Comparison of ENCODE assay signal across 9 cellular contexts in genomic region chr9:134165357-134166315, GRCh38. TPM values are rescaled to one million over a fixed set of nuclear protein-coding genes. Genes with fewer than 3 reads are reported as not detected.
DNase-seq lines count a peak whose midpoint lies in the region; ATAC-seq and TF ChIP-seq lines count a peak whose summit lies in the region.
"Had no signal": no experiment of that assay in that cellular context is flagged by ENCODE, and none has a peak within 500 bp of the region (broad histone marks: within the 10 kb centered on the region; RNA-seq: fewer than 3 reads in every experiment).

No MANE protein-coding gene starts in this region.

- no peak for TF ChIP-seq CTCF in psoas muscle (IDR thresholded peaks at IDR 0.05)

- peak; percentile 46 for DNase-seq in Daoy (ENCODE audit: low read depth)
- peak; percentile 33 for DNase-seq in activated CD4-positive, alpha-beta T cell treated with anti-CD3 and anti-CD28 coated beads for 1 hour
- peak; percentile 45 for DNase-seq in dermis blood vessel endothelial cell
- DNase-seq in psoas muscle = peak; percentile 40 to 67
- no peak for DNase-seq in caudate nucleus (lab: John Stamatoyannopoulos, UW)
- DNase-seq in NCI-H748 (lab: John Stamatoyannopoulos, UW; ENCODE audit: unreplicated experiment) = no peak
- DNase-seq: GF-D8 had no signal

- no peaks in the 10 kb centered on the region for H3K36me3 ChIP-seq in psoas muscle (ENCODE audit: insufficient read depth in 1 of 2, low read depth in 1 of 2)

- H3K27ac ChIP-seq in psoas muscle (no peak overlapping the region), caudate nucleus (ENCODE audit: low read depth, low read length) (no peak overlapping the region)

- 36 to 41% (median 38%) methylated on average over 29 of the region's 29 CpGs for WGBS in psoas muscle, 3 donors

- intact Hi-C loops in psoas muscle (cut with DNase I) = no loop called here

- H3K4me1 ChIP-seq in psoas muscle = peaks cover 10% of the 10 kb centered on the region

- no peak for TF ChIP-seq POLR2A in GM18505 (IDR thresholded peaks at IDR 0.05; ENCODE audit: borderline replicate concordance, extremely low read depth, insufficient read depth, insufficient read length)

- H3K9me3 ChIP-seq in psoas muscle = no peaks in the 10 kb centered on the region

- H3K4me3 ChIP-seq in psoas muscle = no peak overlapping the region

- H3K27me3 ChIP-seq in psoas muscle (ENCODE audit: insufficient read depth in 3 of 3, low read length in 2 of 3) = no peaks in the 10 kb centered on the region

- ATAC-seq in psoas muscle (no peak), GM21447 (IDR thresholded peaks at IDR 0.05; ENCODE audit: unreplicated experiment) (no peak), GM18505 (IDR thresholded peaks at IDR 0.05; ENCODE audit: unreplicated experiment) (no peak)

RNA-seq across cellular contexts. Expression of gene RNU6ATAC, which starts 1.3 kb away (rescaled TPM):
- not detected in 2 replicates for total RNA-seq in Daoy (2014; rRNA removed; shearing (Covaris generic))
- not detected in 2 replicates for total RNA-seq in dermis blood vessel endothelial cell
- 100 to 1,000 TPM in 2 of 4 donors, 10 to 100 TPM in 2; 13.1 to 120 (median 74.0) TPM for total RNA-seq in psoas muscle
- polyA plus RNA-seq in psoas muscle = not detected

RNA-seq across cellular contexts. Expression of gene WDR5, which starts 29.8 kb away (rescaled TPM):
- 36.5 and 40.9 TPM in 2 replicates for total RNA-seq in Daoy (2014; rRNA removed; shearing (Covaris generic))
- total RNA-seq in dermis blood vessel endothelial cell = 18.5 and 31.4 TPM in 2 replicates
- total RNA-seq in psoas muscle = 10 to 100 TPM; 21.4 to 34.1 (median 29.6) TPM
- 10 to 100 TPM; 23.2 to 52.0 (median 49.5) TPM for polyA plus RNA-seq in psoas muscle

Comparison
In these comparisons a context has a peak if more than half of its experiments do, and no peak if none do; other contexts are left out.
1. DNase-seq: peak in Daoy (single experiment), activated CD4-positive, alpha-beta T cell treated with anti-CD3 and anti-CD28 coated beads for 1 hour (single experiment), dermis blood vessel endothelial cell (single experiment) and psoas muscle (2 of 2); none in caudate nucleus (0 of 61) and NCI-H748 (single experiment).
2. RNA of gene RNU6ATAC, which starts 1.3 kb away (total RNA-seq): 13.1 to 120 TPM in psoas muscle; not detected in Daoy and not detected in dermis blood vessel endothelial cell; every median in the first group is over 10 times any median in the second.